ENCODE assay signal across 36 cellular contexts in the genomic region with DNA sequence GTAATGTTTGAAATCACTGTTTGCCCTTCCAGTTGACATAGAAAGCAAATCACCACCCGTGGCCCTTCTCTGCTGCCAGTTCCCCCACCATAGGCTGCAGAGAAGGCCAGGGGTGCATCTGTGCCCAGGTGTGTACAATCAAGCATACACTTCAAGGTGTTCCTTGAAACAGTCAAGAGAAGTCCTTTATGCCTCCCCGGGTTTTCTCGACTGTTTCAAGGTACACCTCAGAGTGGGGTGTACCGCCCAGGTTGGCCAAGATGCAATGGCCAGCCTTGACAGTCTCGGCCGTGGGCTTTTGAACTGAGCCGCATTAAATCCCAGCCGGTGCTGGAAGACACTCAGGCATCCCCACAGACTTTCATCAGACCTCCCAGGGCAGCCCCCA.
"Had no signal": no experiment of that assay in that cellular context is flagged by ENCODE, and none has a peak within 500 bp of the region (broad histone marks: within the 10 kb centered on the region; RNA-seq: fewer than 3 reads in every experiment).

No MANE protein-coding gene starts in this region.

- H3K4me3 Mint-ChIP-seq: activated B cell treated with CpG ODN at 0.5 μM for 24 hours; activated CD4-positive, alpha-beta memory T cell treated with anti-CD3 and anti-CD28 coated beads for 36 hours; activated CD4-positive, alpha-beta T cell treated with anti-CD3 and anti-CD28 coated beads, Interleukin-2, amount 10 ng/mL, durations not matched to agents 24 days and 14 days; activated CD8-positive, alpha-beta T cell treated with anti-CD3 and anti-CD28 coated beads for 36 hours; activated naive CD4-positive, alpha-beta T cell treated with anti-CD3 and anti-CD28 coated beads for 36 hours; activated naive CD8-positive, alpha-beta T cell treated with anti-CD3 and anti-CD28 coated beads for 36 hours; activated T-cell treated with anti-CD3 and anti-CD28 coated beads, Interleukin-2, amount 50 U/mL, for 4 hours; activated T-cell treated with anti-CD3 and anti-CD28 coated beads, Interleukin-2, amount 50 U/mL, for 72 hours; activated T-helper 1 cell treated with anti-CD3 and anti-CD28 coated beads, Interleukin-12 subunit alpha, Interleukin-12 subunit beta, Interleukin-2, Interleukin-4 antibody, amounts not matched to agents 30 ng/mL and 10 ng/mL and 1 ng/mL, durations not matched to agents 14 hours and 24 hours and 36 hours; activated T-helper 17 cell treated with anti-CD3 and anti-CD28 coated beads, Interleukin-2, amount 50 U/mL, for 72 hours; brain; central memory CD8-positive, alpha-beta T cell; T-helper 1 cell treated with Interleukin-12 subunit alpha and Interleukin-12 subunit beta and Interleukin-4 antibody, amounts not matched to agents 30 μg/mL and 1 μg/mL, for 36 hours; T-helper 2 cell treated with Interferon-gamma antibody and Interleukin-4, amounts not matched to agents 5 μg/mL and 100 μg/mL, for 36 hours had no signal

- H3K9me3 ChIP-seq: adrenal gland, ascending aorta had no signal

- H3K27ac Mint-ChIP-seq: activated B cell treated with CpG ODN at 0.5 μM for 24 hours; activated CD4-positive, alpha-beta memory T cell treated with anti-CD3 and anti-CD28 coated beads for 36 hours; activated CD4-positive, alpha-beta T cell treated with anti-CD3 and anti-CD28 coated beads, Interleukin-2, amount 10 ng/mL, durations not matched to agents 24 days and 14 days; activated CD8-positive, alpha-beta T cell treated with anti-CD3 and anti-CD28 coated beads for 36 hours; activated naive CD4-positive, alpha-beta T cell treated with anti-CD3 and anti-CD28 coated beads for 36 hours; activated naive CD4-positive, alpha-beta T cell treated with anti-CD3 and anti-CD28 coated beads, Interleukin-2, amount 50 U/mL, for 72 hours; activated naive CD8-positive, alpha-beta T cell treated with anti-CD3 and anti-CD28 coated beads for 36 hours; activated T-cell treated with anti-CD3 and anti-CD28 coated beads, Interleukin-2, amount 50 U/mL, for 72 hours; activated T-helper 1 cell treated with anti-CD3 and anti-CD28 coated beads, Interleukin-12 subunit alpha, Interleukin-12 subunit beta, Interleukin-2, Interleukin-4 antibody, amounts not matched to agents 30 ng/mL and 10 ng/mL and 1 ng/mL, durations not matched to agents 14 hours and 24 hours and 36 hours; activated T-helper 17 cell treated with anti-CD3 and anti-CD28 coated beads, Interleukin-2, amount 50 U/mL, for 72 hours; brain; T-helper 1 cell treated with Interleukin-12 subunit alpha and Interleukin-12 subunit beta and Interleukin-4 antibody, amounts not matched to agents 30 μg/mL and 1 μg/mL, for 36 hours; T-helper 2 cell treated with Interferon-gamma antibody and Interleukin-4, amounts not matched to agents 5 μg/mL and 100 μg/mL, for 36 hours had no signal

- DNase-seq: activated B cell treated with CpG ODN at 0.5 μM for 24 hours; activated CD4-positive, alpha-beta memory T cell treated with anti-CD3 and anti-CD28 coated beads for 36 hours; activated CD4-positive, alpha-beta T cell treated with anti-CD3 and anti-CD28 coated beads for 4 hours; activated CD4-positive, alpha-beta T cell treated with anti-CD3 and anti-CD28 coated beads, Interleukin-2, amount 10 ng/mL, durations not matched to agents 24 days and 14 days; activated CD4-positive, alpha-beta T cell treated with anti-CD3 and anti-CD28 coated beads, Interleukin-2, amount 50 U/mL, for 1 hour; activated CD4-positive, alpha-beta T cell treated with anti-CD3 and anti-CD28 coated beads, Interleukin-2, amount 50 U/mL, for 4 hours; activated CD4-positive, CD25-positive, alpha-beta regulatory T cell treated with anti-CD3 and anti-CD28 coated beads, Interleukin-2, amount 50 U/mL, for 72 hours; activated effector memory CD4-positive, alpha-beta T cell treated with anti-CD3 and anti-CD28 coated beads, Interleukin-2, amount 50 U/mL, for 16 hours; activated gamma-delta T cell treated with Interleukin-2 at 50 U/mL for 16 hours; activated naive CD4-positive, alpha-beta T cell; activated naive CD4-positive, alpha-beta T cell treated with anti-CD3 and anti-CD28 coated beads for 36 hours; activated naive CD4-positive, alpha-beta T cell treated with anti-CD3 and anti-CD28 coated beads, Interleukin-2, amount 50 U/mL, for 16 hours; activated naive CD8-positive, alpha-beta T cell treated with anti-CD3 and anti-CD28 coated beads for 36 hours; activated T-cell treated with anti-CD3 and anti-CD28 coated beads for 4 hours; activated T-cell treated with anti-CD3 and anti-CD28 coated beads, Interleukin-2, amount 50 U/mL, for 1 hour; activated T-cell treated with anti-CD3 and anti-CD28 coated beads, Interleukin-2, amount 50 U/mL, for 4 hours; activated T-cell treated with anti-CD3 and anti-CD28 coated beads, Interleukin-2, amount 50 U/mL, for 72 hours; amniotic stem cell; caudate nucleus; cerebellar nuclear complex; T-helper 1 cell; T-helper 9 cell had no signal

- H3K36me3 Mint-ChIP-seq: activated CD4-positive, alpha-beta memory T cell treated with anti-CD3 and anti-CD28 coated beads for 36 hours; activated naive CD4-positive, alpha-beta T cell treated with anti-CD3 and anti-CD28 coated beads, Interleukin-2, amount 50 U/mL, for 72 hours; activated naive CD8-positive, alpha-beta T cell treated with anti-CD3 and anti-CD28 coated beads for 36 hours; brain had no signal

- ATAC-seq: activated CD8-positive, alpha-beta T cell treated with anti-CD3 and anti-CD28 coated beads for 36 hours; activated naive CD4-positive, alpha-beta T cell treated with anti-CD3 and anti-CD28 coated beads, Interleukin-2, amount 50 U/mL, for 72 hours; activated T-cell treated with anti-CD3 and anti-CD28 coated beads, Interleukin-2, amount 50 U/mL, for 4 hours; activated T-cell treated with anti-CD3 and anti-CD28 coated beads, Interleukin-2, amount 50 U/mL, for 72 hours had no signal

- H3K4me1 ChIP-seq: ascending aorta had no signal

- H3K27me3 ChIP-seq: adrenal gland, ascending aorta, cardiac muscle cell had no signal

- FAIRE-seq: bronchial epithelial cell, TTC549 had no signal

- H3K27ac ChIP-seq: adrenal gland, ascending aorta, cardiac muscle cell, VCaP had no signal

- H3K4me3 ChIP-seq: adrenal gland, ascending aorta, cardiac muscle cell had no signal

- H3K9me3 Mint-ChIP-seq: activated CD4-positive, alpha-beta memory T cell treated with anti-CD3 and anti-CD28 coated beads for 36 hours; activated CD4-positive, alpha-beta T cell treated with anti-CD3 and anti-CD28 coated beads, Interleukin-2, amount 10 ng/mL, durations not matched to agents 24 days and 14 days; activated CD8-positive, alpha-beta T cell treated with anti-CD3 and anti-CD28 coated beads for 36 hours; activated naive CD4-positive, alpha-beta T cell treated with anti-CD3 and anti-CD28 coated beads for 36 hours; activated naive CD4-positive, alpha-beta T cell treated with anti-CD3 and anti-CD28 coated beads, Interleukin-2, amount 50 U/mL, for 72 hours; activated naive CD8-positive, alpha-beta T cell treated with anti-CD3 and anti-CD28 coated beads for 36 hours; activated T-cell treated with anti-CD3 and anti-CD28 coated beads, Interleukin-2, amount 50 U/mL, for 4 hours; activated T-cell treated with anti-CD3 and anti-CD28 coated beads, Interleukin-2, amount 50 U/mL, for 72 hours; activated T-helper 1 cell treated with anti-CD3 and anti-CD28 coated beads, Interleukin-12 subunit alpha, Interleukin-12 subunit beta, Interleukin-2, Interleukin-4 antibody, amounts not matched to agents 30 ng/mL and 10 ng/mL and 1 ng/mL, durations not matched to agents 14 hours and 24 hours and 36 hours; activated T-helper 17 cell treated with anti-CD3 and anti-CD28 coated beads, Interleukin-2, amount 50 U/mL, for 72 hours; central memory CD8-positive, alpha-beta T cell; T-helper 1 cell treated with Interleukin-12 subunit alpha and Interleukin-12 subunit beta and Interleukin-4 antibody, amounts not matched to agents 30 μg/mL and 1 μg/mL, for 36 hours; T-helper 2 cell treated with Interferon-gamma antibody and Interleukin-4, amounts not matched to agents 5 μg/mL and 100 μg/mL, for 36 hours had no signal

- H3K36me3 ChIP-seq: adrenal gland, ascending aorta, cardiac muscle cell had no signal

- H3K4me1 Mint-ChIP-seq: activated B cell treated with CpG ODN at 0.5 μM for 24 hours; activated CD4-positive, alpha-beta T cell treated with anti-CD3 and anti-CD28 coated beads, Interleukin-2, amount 10 ng/mL, durations not matched to agents 24 days and 14 days; activated naive CD8-positive, alpha-beta T cell treated with anti-CD3 and anti-CD28 coated beads for 36 hours; activated T-helper 17 cell treated with anti-CD3 and anti-CD28 coated beads, Interleukin-2, amount 50 U/mL, for 72 hours; brain had no signal
